8 cellular contexts compared by ENCODE assay signal in genomic region chr11:46529086-46529905, GRCh38.
DNase-seq lines count a peak whose midpoint lies in the region; ATAC-seq and TF ChIP-seq lines count a peak whose summit lies in the region.

No MANE protein-coding gene starts in this region.

- no peak overlapping the region for H4K12ac ChIP-seq in trophoblast cell (ENCODE audit: low read depth, low read length)

- no peaks in the 10 kb centered on the region for H3K27me3 ChIP-seq in SJCRH30
- H3K27me3 ChIP-seq in trophoblast cell (ENCODE audit: insufficient read depth, low read length): no peaks in the 10 kb centered on the region

- peak; percentile 65 for DNase-seq in HuH-7.5 (ENCODE audit: low spot score)
- DNase-seq in SJCRH30: peak; percentile 74 to 81
- DNase-seq in activated gamma-delta T cell treated with anti-CD3 and anti-CD28 coated beads, Interleukin-2, amount 50 U/mL, for 16 hours (ENCODE audit: low read depth): peak; percentile 63
- DNase-seq in globus pallidus (ENCODE audit: low spot score): peak; percentile 37
- peak; percentile 35 to 72 for DNase-seq in trophoblast cell
- DNase-seq in ureter (ENCODE audit: low spot score): peak; percentile 58

- H3K4ac ChIP-seq in trophoblast cell (ENCODE audit: low read depth, low read length): no peak overlapping the region

- no peak overlapping the region for H4K8ac ChIP-seq in trophoblast cell (ENCODE audit: low read depth, low read length)

- WGBS in trophoblast cell (ENCODE audit: extremely low coverage, insufficient coverage, insufficient read length): no CpG with 5 or more reads among the region's 4 CpGs

- no peak overlapping the region for H2BK12ac ChIP-seq in trophoblast cell (ENCODE audit: low read length)

- no peak overlapping the region for H3K9ac ChIP-seq in trophoblast cell (ENCODE audit: low read length)

- no peak overlapping the region for H2BK5ac ChIP-seq in trophoblast cell (ENCODE audit: low read depth, low read length, poor library complexity)

- no peak overlapping the region for H3K14ac ChIP-seq in trophoblast cell (ENCODE audit: low read length)

- no peaks in the 10 kb centered on the region for H3K79me2 ChIP-seq in trophoblast cell (ENCODE audit: control insufficient read depth, insufficient read depth, low read length, poor library complexity)

- H3K79me1 ChIP-seq in trophoblast cell (ENCODE audit: low read length): no peaks in the 10 kb centered on the region

- H3K23ac ChIP-seq in trophoblast cell (ENCODE audit: low read length): no peak overlapping the region

- H3K4me3 ChIP-seq in SJCRH30 (no peak overlapping the region), trophoblast cell (ENCODE audit: low read depth, low read length) (no peak overlapping the region)

- H3K36me3 ChIP-seq in SJCRH30: no peaks in the 10 kb centered on the region
- H3K36me3 ChIP-seq in trophoblast cell (ENCODE audit: control insufficient read depth in 1 of 2, insufficient read depth in 2 of 2, low read length in 2 of 2): no peaks in the 10 kb centered on the region

- H2BK120ac ChIP-seq in trophoblast cell (ENCODE audit: insufficient read depth, low read length, poor library complexity): no peak overlapping the region

- H3K27ac ChIP-seq in 22Rv1 (no peak overlapping the region), SJCRH30 (no peak overlapping the region), trophoblast cell (ENCODE audit: low read depth, low read length) (no peak overlapping the region)

- H2AK5ac ChIP-seq in trophoblast cell (ENCODE audit: low read length): no peak overlapping the region

- H3K4me1 ChIP-seq in SJCRH30 (no peaks in the 10 kb centered on the region; the same call in 1 of the 2 replicates), trophoblast cell (ENCODE audit: control insufficient read depth in 1 of 2, insufficient read depth in 2 of 2, low read length in 2 of 2) (no peaks in the 10 kb centered on the region)

- H3K9me3 ChIP-seq in SJCRH30 (replicated peaks) (no peaks in the 10 kb centered on the region), trophoblast cell (ENCODE audit: insufficient read depth, low read depth, low read length) (no peaks in the 10 kb centered on the region)

- ATAC-seq in GM18502 (IDR thresholded peaks at IDR 0.05; ENCODE audit: poor library complexity, unreplicated experiment): peak; percentile 73

- peak; percentile 96 for TF ChIP-seq CTCF in 22Rv1 (IDR thresholded peaks at IDR 0.05)

- H3K18ac ChIP-seq in trophoblast cell (ENCODE audit: low read length): no peak overlapping the region

- no peak overlapping the region for H2AFZ ChIP-seq in trophoblast cell (ENCODE audit: insufficient read depth, low read length, poor library complexity)

- no peak overlapping the region for H3K4me2 ChIP-seq in trophoblast cell (ENCODE audit: low read length)

- no peak overlapping the region for H4K91ac ChIP-seq in trophoblast cell (ENCODE audit: low read depth, low read length)
